ENCODE assay signal across 1 cellular context in the genomic region with DNA sequence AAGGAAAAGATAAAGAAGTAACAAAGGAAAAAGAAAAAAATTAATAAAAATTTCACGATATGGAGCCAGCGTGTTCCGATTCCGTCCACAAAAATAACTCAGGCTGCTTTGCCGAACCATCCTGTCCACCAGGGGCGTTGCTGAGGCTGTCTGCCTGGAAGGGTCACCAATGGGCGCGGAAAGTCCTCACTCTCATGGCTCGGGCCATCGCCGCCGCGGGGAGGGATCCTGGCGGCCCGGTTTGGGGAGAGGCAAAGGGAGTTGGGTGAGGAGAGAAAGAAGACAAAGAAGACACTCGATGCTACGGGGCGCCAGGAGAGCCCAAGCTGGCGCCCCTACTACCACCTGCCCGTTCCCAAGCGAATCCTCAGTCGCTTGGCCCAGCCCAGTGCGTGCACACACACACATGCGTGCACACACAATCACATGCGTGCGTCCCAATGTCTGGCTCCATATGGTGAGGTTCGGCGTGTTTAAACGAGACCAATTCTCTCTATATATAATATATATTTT.
A peak's percentile ranks its signal among the peaks of the same experiment; 100 is the strongest.
TF ChIP-seq lines count a peak whose summit lies in the region.

No MANE protein-coding gene starts in this region.

TF ChIP-seq in H1, 55 proteins besides CTCF, POLR2A, EP300 and RAD21:
- no peak for TF ChIP-seq SIX5 (IDR thresholded peaks at IDR 0.05; ENCODE audit: low read depth, low read length)
- TF ChIP-seq POLR2AphosphoS5 (IDR thresholded peaks at IDR 0.05; ENCODE audit: low read depth, low read length) = peak; percentile 67
